1 cellular context compared by ENCODE assay signal in genomic region chr6:47168176-47168575, GRCh38.
TF ChIP-seq lines count a peak whose summit lies in the region.

No MANE protein-coding gene starts in this region.

TF ChIP-seq in HEK293, 187 proteins besides CTCF, POLR2A, EP300 and RAD21 (continued from another document):
- TF ChIP-seq ZNF335 (tag by site-specific recombination; conservative IDR thresholded peaks at IDR 0.05) (peak; percentile 96), GLI4 (tag by site-specific recombination; IDR thresholded peaks at IDR 0.05) (no peak), ZNF561 (tag by site-specific recombination; IDR thresholded peaks at IDR 0.05; ENCODE audit: borderline replicate concordance) (0 out of 2 replicates have a peak, but pooled peaks have one; percentile 66), GLI2 (tag by site-specific recombination; IDR thresholded peaks at IDR 0.05; ENCODE audit: borderline replicate concordance, low read depth) (no peak), REPIN1 (tag by site-specific recombination; IDR thresholded peaks at IDR 0.05; ENCODE audit: low read depth) (no peak), KLF8 (tag by site-specific recombination; IDR thresholded peaks at IDR 0.05) (0 out of 2 replicates have a peak, but pooled peaks have one; percentile 40), ZNF37A (tag by site-specific recombination; IDR thresholded peaks at IDR 0.05) (no peak), ZNF544 (tag by site-specific recombination; IDR thresholded peaks at IDR 0.05) (no peak), ZNF132 (tag by site-specific recombination; IDR thresholded peaks at IDR 0.05; ENCODE audit: borderline replicate concordance) (no peak), ZNF843 (tag by site-specific recombination; IDR thresholded peaks at IDR 0.05) (peak; percentile 70), ZNF324 (tag by site-specific recombination; IDR thresholded peaks at IDR 0.05) (peak; percentile 85), ZNF155 (tag by site-specific recombination; IDR thresholded peaks at IDR 0.05) (no peak), GLIS1 (tag by site-specific recombination; IDR thresholded peaks at IDR 0.05) (peak; percentile 97), ZNF24 (tag by site-specific recombination; IDR thresholded peaks at IDR 0.05) (peak; percentile 89), WT1 (tag by site-specific recombination; IDR thresholded peaks at IDR 0.05) (peak; percentile 73), ZNF394 (tag by site-specific recombination; IDR thresholded peaks at IDR 0.05; ENCODE audit: borderline replicate concordance) (peak; percentile 21; the same call in 1 of the 2 replicates), ELK4 (IDR thresholded peaks at IDR 0.05; ENCODE audit: borderline replicate concordance, low read depth, low read length) (no peak), ZNF398 (tag by site-specific recombination; IDR thresholded peaks at IDR 0.05) (peak; percentile 78), ZNF510 (tag by site-specific recombination; IDR thresholded peaks at IDR 0.05; ENCODE audit: insufficient replicate concordance) (no peak), ZNF2 (tag by site-specific recombination; IDR thresholded peaks at IDR 0.05) (peak; percentile 76; the same call in 1 of the 2 replicates), HOXC10 (CRISPR knock-in tag; IDR thresholded peaks at IDR 0.05) (no peak), ZSCAN30 (tag by site-specific recombination; IDR thresholded peaks at IDR 0.05) (peak; percentile 93), ZNF10 (tag by site-specific recombination; IDR thresholded peaks at IDR 0.05) (peak; percentile 74), ZSCAN23 (tag by site-specific recombination; IDR thresholded peaks at IDR 0.05) (no peak), MZF1 (tag by site-specific recombination; IDR thresholded peaks at IDR 0.05; ENCODE audit: borderline replicate concordance) (peak; percentile 58; the same call in 1 of the 2 replicates), ZNF302 (tag by site-specific recombination; IDR thresholded peaks at IDR 0.05; ENCODE audit: low read depth) (no peak), ZNF211 (tag by site-specific recombination; IDR thresholded peaks at IDR 0.05; ENCODE audit: low read depth) (no peak), ZNF248 (tag by site-specific recombination; IDR thresholded peaks at IDR 0.05) (no peak), ZIC2 (tag by site-specific recombination; IDR thresholded peaks at IDR 0.05) (peak; percentile 78), BCL11A (tag by site-specific recombination; IDR thresholded peaks at IDR 0.05; ENCODE audit: low read depth) (0 out of 2 replicates have a peak, but pooled peaks have one; percentile 68), MYNN (tag by site-specific recombination; IDR thresholded peaks at IDR 0.05; ENCODE audit: borderline replicate concordance) (no peak), ZBTB21 (tag by site-specific recombination; IDR thresholded peaks at IDR 0.05) (peak; percentile 71), ZNF610 (tag by site-specific recombination; IDR thresholded peaks at IDR 0.05; ENCODE audit: borderline replicate concordance) (peak; percentile 27; the same call in 1 of the 2 replicates), REST (tag by site-specific recombination; IDR thresholded peaks at IDR 0.05) (0 out of 2 replicates have a peak, but pooled peaks have one; percentile 63), ZNF692 (tag by site-specific recombination; IDR thresholded peaks at IDR 0.05) (peak; percentile 67; the same call in 1 of the 2 replicates), ZNF558 (tag by site-specific recombination; IDR thresholded peaks at IDR 0.05) (peak; percentile 76; the same call in 1 of the 2 replicates), ZFP41 (tag by site-specific recombination; IDR thresholded peaks at IDR 0.05; ENCODE audit: borderline replicate concordance) (no peak), ZNF184 (tag by site-specific recombination; IDR thresholded peaks at IDR 0.05) (peak; percentile 96), ZFP69B (tag by site-specific recombination; IDR thresholded peaks at IDR 0.05) (0 out of 2 replicates have a peak, but pooled peaks have one; percentile 24), ZNF426 (tag by site-specific recombination; IDR thresholded peaks at IDR 0.05) (no peak)
- TF ChIP-seq, protein P1, sequence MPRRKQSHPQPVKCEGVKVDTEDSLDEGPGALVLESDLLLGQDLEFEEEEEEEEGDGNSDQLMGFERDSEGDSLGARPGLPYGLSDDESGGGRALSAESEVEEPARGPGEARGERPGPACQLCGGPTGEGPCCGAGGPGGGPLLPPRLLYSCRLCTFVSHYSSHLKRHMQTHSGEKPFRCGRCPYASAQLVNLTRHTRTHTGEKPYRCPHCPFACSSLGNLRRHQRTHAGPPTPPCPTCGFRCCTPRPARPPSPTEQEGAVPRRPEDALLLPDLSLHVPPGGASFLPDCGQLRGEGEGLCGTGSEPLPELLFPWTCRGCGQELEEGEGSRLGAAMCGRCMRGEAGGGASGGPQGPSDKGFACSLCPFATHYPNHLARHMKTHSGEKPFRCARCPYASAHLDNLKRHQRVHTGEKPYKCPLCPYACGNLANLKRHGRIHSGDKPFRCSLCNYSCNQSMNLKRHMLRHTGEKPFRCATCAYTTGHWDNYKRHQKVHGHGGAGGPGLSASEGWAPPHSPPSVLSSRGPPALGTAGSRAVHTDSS (tag by site-specific recombination; IDR thresholded peaks at IDR 0.05) = peak; percentile 45; the same call in 1 of the 2 replicates
- TF ChIP-seq, protein P2, sequence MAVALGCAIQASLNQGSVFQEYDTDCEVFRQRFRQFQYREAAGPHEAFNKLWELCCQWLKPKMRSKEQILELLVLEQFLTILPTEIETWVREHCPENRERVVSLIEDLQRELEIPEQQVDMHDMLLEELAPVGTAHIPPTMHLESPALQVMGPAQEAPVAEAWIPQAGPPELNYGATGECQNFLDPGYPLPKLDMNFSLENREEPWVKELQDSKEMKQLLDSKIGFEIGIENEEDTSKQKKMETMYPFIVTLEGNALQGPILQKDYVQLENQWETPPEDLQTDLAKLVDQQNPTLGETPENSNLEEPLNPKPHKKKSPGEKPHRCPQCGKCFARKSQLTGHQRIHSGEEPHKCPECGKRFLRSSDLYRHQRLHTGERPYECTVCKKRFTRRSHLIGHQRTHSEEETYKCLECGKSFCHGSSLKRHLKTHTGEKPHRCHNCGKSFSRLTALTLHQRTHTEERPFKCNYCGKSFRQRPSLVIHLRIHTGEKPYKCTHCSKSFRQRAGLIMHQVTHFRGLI (tag by site-specific recombination; IDR thresholded peaks at IDR 0.05) = peak; percentile 53; the same call in 1 of the 2 replicates
- TF ChIP-seq, protein P3, sequence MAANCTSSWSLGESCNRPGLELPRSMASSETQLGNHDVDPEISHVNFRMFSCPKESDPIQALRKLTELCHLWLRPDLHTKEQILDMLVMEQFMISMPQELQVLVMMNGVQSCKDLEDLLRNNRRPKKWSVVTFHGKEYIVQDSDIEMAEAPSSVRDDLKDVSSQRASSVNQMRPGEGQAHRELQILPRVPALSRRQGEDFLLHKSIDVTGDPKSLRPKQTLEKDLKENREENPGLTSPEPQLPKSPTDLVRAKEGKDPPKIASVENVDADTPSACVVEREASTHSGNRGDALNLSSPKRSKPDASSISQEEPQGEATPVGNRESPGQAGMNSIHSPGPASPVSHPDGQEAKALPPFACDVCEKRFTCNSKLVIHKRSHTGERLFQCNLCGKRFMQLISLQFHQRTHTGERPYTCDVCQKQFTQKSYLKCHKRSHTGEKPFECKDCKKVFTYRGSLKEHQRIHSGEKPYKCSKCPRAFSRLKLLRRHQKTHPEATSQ (tag by site-specific recombination; IDR thresholded peaks at IDR 0.05) = no peak
- TF ChIP-seq, protein P4, sequence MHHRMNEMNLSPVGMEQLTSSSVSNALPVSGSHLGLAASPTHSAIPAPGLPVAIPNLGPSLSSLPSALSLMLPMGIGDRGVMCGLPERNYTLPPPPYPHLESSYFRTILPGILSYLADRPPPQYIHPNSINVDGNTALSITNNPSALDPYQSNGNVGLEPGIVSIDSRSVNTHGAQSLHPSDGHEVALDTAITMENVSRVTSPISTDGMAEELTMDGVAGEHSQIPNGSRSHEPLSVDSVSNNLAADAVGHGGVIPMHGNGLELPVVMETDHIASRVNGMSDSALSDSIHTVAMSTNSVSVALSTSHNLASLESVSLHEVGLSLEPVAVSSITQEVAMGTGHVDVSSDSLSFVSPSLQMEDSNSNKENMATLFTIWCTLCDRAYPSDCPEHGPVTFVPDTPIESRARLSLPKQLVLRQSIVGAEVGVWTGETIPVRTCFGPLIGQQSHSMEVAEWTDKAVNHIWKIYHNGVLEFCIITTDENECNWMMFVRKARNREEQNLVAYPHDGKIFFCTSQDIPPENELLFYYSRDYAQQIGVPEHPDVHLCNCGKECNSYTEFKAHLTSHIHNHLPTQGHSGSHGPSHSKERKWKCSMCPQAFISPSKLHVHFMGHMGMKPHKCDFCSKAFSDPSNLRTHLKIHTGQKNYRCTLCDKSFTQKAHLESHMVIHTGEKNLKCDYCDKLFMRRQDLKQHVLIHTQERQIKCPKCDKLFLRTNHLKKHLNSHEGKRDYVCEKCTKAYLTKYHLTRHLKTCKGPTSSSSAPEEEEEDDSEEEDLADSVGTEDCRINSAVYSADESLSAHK (tag by site-specific recombination; IDR thresholded peaks at IDR 0.05) = peak; percentile 74
- TF ChIP-seq, protein P5, sequence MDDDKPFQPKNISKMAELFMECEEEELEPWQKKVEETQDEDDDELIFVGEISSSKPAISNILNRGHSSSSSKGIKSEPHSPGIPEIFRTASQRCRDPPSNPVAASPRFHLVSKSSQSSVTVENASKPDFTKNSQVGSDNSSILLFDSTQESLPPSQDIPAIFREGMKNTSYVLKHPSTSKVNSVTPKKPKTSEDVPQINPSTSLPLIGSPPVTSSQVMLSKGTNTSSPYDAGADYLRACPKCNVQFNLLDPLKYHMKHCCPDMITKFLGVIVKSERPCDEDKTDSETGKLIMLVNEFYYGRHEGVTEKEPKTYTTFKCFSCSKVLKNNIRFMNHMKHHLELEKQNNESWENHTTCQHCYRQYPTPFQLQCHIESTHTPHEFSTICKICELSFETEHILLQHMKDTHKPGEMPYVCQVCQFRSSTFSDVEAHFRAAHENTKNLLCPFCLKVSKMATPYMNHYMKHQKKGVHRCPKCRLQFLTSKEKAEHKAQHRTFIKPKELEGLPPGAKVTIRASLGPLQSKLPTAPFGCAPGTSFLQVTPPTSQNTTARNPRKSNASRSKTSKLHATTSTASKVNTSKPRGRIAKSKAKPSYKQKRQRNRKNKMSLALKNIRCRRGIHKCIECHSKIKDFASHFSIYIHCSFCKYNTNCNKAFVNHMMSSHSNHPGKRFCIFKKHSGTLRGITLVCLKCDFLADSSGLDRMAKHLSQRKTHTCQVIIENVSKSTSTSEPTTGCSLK (tag by site-specific recombination; IDR thresholded peaks at IDR 0.05) = no peak
